Comparison of ENCODE assay signal across 28 cellular contexts in genomic region chr6:110459137-110459536, GRCh38. TPM values are rescaled to one million over a fixed set of nuclear protein-coding genes. Genes with fewer than 3 reads are reported as not detected.
"Had no signal": no experiment of that assay in that cellular context is flagged by ENCODE, and none has a peak within 500 bp of the region (broad histone marks: within the 10 kb centered on the region; RNA-seq: fewer than 3 reads in every experiment).

No MANE protein-coding gene starts in this region.

- ATAC-seq: stimulated activated effector memory CD8-positive, alpha-beta T cell treated with anti-CD3 and anti-CD28 coated beads, Interleukin-12 subunit alpha, Interleukin-12 subunit beta, amount 100 ng/mL, for 72 hours; stimulated activated memory B cell treated with anti-CD40 and anti-IgM and Interleukin-4, amounts not matched to agents 10 μg/mL and 1 μg/mL and 100 μg/mL, for 72 hours; stimulated activated naive B cell treated with anti-CD40 and anti-IgM and Interleukin-4, amounts not matched to agents 10 μg/mL and 1 μg/mL and 100 μg/mL, for 72 hours; stimulated activated naive CD8-positive, alpha-beta T cell treated with anti-CD3 and anti-CD28 coated beads, Interleukin-15, amount 100 ng/mL, for 72 hours; stimulated activated naive CD8-positive, alpha-beta T cell treated with anti-CD3 and anti-CD28 coated beads, Interleukin-15, Interleukin-2, amounts not matched to agents 100 U/mL and 50 U/mL, for 24 hours; upper lobe of right lung had no signal

- FAIRE-seq: urothelium cell line had no signal

- H3K27ac ChIP-seq: stomach, suprapubic skin, testis, thoracic aorta, thyroid gland, tibial artery, tibial nerve, transverse colon, upper lobe of left lung, upper lobe of right lung, uterus, vagina had no signal

- H3K4me3 ChIP-seq: stomach, suprapubic skin, testis, thoracic aorta, thyroid gland, tibial artery, tibial nerve, transverse colon, upper lobe of left lung, upper lobe of right lung, uterus, vagina had no signal

- H3K36me3 ChIP-seq: stomach, suprapubic skin, thoracic aorta, thyroid gland, tibial artery, tibial nerve, transverse colon, upper lobe of left lung, upper lobe of right lung, uterus, vagina had no signal

- H3K4me1 ChIP-seq: stomach, suprapubic skin, testis, thyroid gland, tibial artery, tibial nerve, transverse colon, upper lobe of left lung, upper lobe of right lung, uterus, vagina had no signal

- H3K9me3 ChIP-seq: suprapubic skin, testis, thyroid gland, vagina had no signal

- H3K27me3 ChIP-seq: stomach, suprapubic skin, testis, thyroid gland, tibial nerve, transverse colon, upper lobe of left lung, upper lobe of right lung, uterus, vagina had no signal

- DNase-seq: stimulated activated CD4-positive, alpha-beta T cell treated with anti-CD3 and anti-CD28 coated beads, Interleukin-2, amount 100 ng/mL, for 48 hours; stimulated activated CD4-positive, alpha-beta T cell treated with anti-CD3 and anti-CD28 coated beads, Interleukin-4, amount 100 ng/mL, for 1 hour; stimulated activated CD4-positive, alpha-beta T cell treated with anti-CD3 and anti-CD28 coated beads, Interleukin-4, amount 100 ng/mL, for 24 hours; stimulated activated CD4-positive, alpha-beta T cell treated with anti-CD3 and anti-CD28 coated beads, Interleukin-4, amount 100 ng/mL, for 4 hours; stimulated activated CD8-positive, alpha-beta memory T cell treated with anti-CD3 and anti-CD28 coated beads, Interleukin-4, amount 100 ng/mL, for 48 hours; stimulated activated naive B cell treated with anti-CD40 and anti-IgM and Interleukin-4, amounts not matched to agents 10 μg/mL and 1 μg/mL and 100 μg/mL, for 72 hours; stimulated activated naive CD4-positive, alpha-beta T cell; stimulated activated naive CD4-positive, alpha-beta T cell treated with Interleukin-2 at 50 U/mL for 16 hours; stimulated activated naive CD8-positive, alpha-beta T cell treated with anti-CD3 and anti-CD28 coated beads, Interleukin-15, amount 100 ng/mL, for 72 hours; stimulated activated naive CD8-positive, alpha-beta T cell treated with anti-CD3 and anti-CD28 coated beads, Interleukin-15, Interleukin-2, amounts not matched to agents 100 U/mL and 50 U/mL, for 24 hours; stomach; substantia nigra; testis; thyroid gland; tibial artery; transverse colon; trophoblast cell; upper lobe of left lung; upper lobe of right lung; uterus had no signal

RNA-seq across cellular contexts. Expression of gene SLC22A16, which starts 17.3 kb away (rescaled TPM):
- total RNA-seq: suprapubic skin, tibial nerve, transverse colon, ureter, vagina had no signal

RNA-seq across cellular contexts. Expression of gene DDO, which starts 43.8 kb away (rescaled TPM):
- total RNA-seq: vagina had no signal
